In genomic region chr20:6838181-6838826, GRCh38 we compare ENCODE assay signal across 12 cellular contexts.
A peak's percentile ranks its signal among the peaks of the same experiment; 100 is the strongest.
DNase-seq lines count a peak whose midpoint lies in the region; ATAC-seq and FAIRE-seq lines count a peak whose summit lies in the region.
"Had no signal": no experiment of that assay in that cellular context is flagged by ENCODE, and none has a peak within 500 bp of the region (broad histone marks: within the 10 kb centered on the region; RNA-seq: fewer than 3 reads in every experiment).

No MANE protein-coding gene starts in this region.

- intact Hi-C loops in left cardiac atrium (cut with DNase I): loop anchor here in 1 of 2 donors (10.0 kb wide), 1 partner anchor 1016 kb away; no protein-coding TSS in a partner anchor

- no peaks in the 10 kb centered on the region for H3K4me1 Mint-ChIP-seq in activated T-helper 17 cell treated with anti-CD3 and anti-CD28 coated beads, Interleukin-2, amount 50 U/mL, for 72 hours

- no peaks in the 10 kb centered on the region for H3K36me3 Mint-ChIP-seq in activated T-helper 17 cell treated with anti-CD3 and anti-CD28 coated beads, Interleukin-2, amount 50 U/mL, for 72 hours (ENCODE audit: low read depth)

- H3K4me3 Mint-ChIP-seq in activated T-helper 17 cell treated with anti-CD3 and anti-CD28 coated beads, Interleukin-2, amount 50 U/mL, for 72 hours: no peak overlapping the region

- peaks cover 8% of the 10 kb centered on the region for H3K9me3 Mint-ChIP-seq in activated T-helper 17 cell treated with anti-CD3 and anti-CD28 coated beads, Interleukin-2, amount 50 U/mL, for 72 hours

- peak; percentile 42 for ATAC-seq in activated T-helper 17 cell treated with anti-CD3 and anti-CD28 coated beads, Interleukin-2, amount 50 U/mL, for 72 hours (replicated peaks)
- no peak for ATAC-seq in GM21367 (IDR thresholded peaks at IDR 0.05; ENCODE audit: unreplicated experiment)
- ATAC-seq in left cardiac atrium: no peak

- no peaks in the 10 kb centered on the region for H3K27me3 Mint-ChIP-seq in activated T-helper 17 cell treated with anti-CD3 and anti-CD28 coated beads, Interleukin-2, amount 50 U/mL, for 72 hours

- peak; percentile 29 for DNase-seq in NCI-H2196 (lab: John Stamatoyannopoulos, UW; ENCODE audit: unreplicated experiment)
- DNase-seq in NCI-H2196 treated with DMSO at 0.1 percent for 48 hours (lab: John Stamatoyannopoulos, UW; ENCODE audit: unreplicated experiment): no peak
- peak; percentile 33 for DNase-seq in HT1080 (ENCODE audit: low read depth)
- peak; percentile 34 for DNase-seq in urothelium cell line (ENCODE audit: low spot score)
- no peak for DNase-seq in EL
- DNase-seq in left cardiac atrium: no peak
- DNase-seq: stimulated activated CD4-positive, alpha-beta T cell treated with anti-CD3 and anti-CD28 coated beads, Interleukin-4, amount 100 ng/mL, for 24 hours; T-helper 9 cell had no signal

- FAIRE-seq in urothelium cell line (lab: Jason Lieb, UNC): no peak
- FAIRE-seq: A204.1, GM18507 had no signal

- no peak overlapping the region for H3K27ac Mint-ChIP-seq in activated T-helper 17 cell treated with anti-CD3 and anti-CD28 coated beads, Interleukin-2, amount 50 U/mL, for 72 hours

Comparison
In these comparisons a context has a peak if more than half of its experiments do, and no peak if none do; other contexts are left out.
1. DNase-seq: peak in NCI-H2196 (single experiment), HT1080 (single experiment) and urothelium cell line (single experiment); none in NCI-H2196 treated with DMSO at 0.1 percent for 48 hours (single experiment), EL (single experiment) and left cardiac atrium (single experiment).